14 cellular contexts compared by ENCODE assay signal in genomic region chr7:48300301-48300700, GRCh38.
"Had no signal": no experiment of that assay in that cellular context is flagged by ENCODE, and none has a peak within 500 bp of the region (broad histone marks: within the 10 kb centered on the region; RNA-seq: fewer than 3 reads in every experiment).

No MANE protein-coding gene starts in this region.

- H3K9me3 Mint-ChIP-seq: activated CD4-positive, alpha-beta memory T cell treated with anti-CD3 and anti-CD28 coated beads, Interleukin-2, amount 10 ng/mL, durations not matched to agents 7 days and 5 days; activated CD4-positive, alpha-beta T cell treated with anti-CD3 and anti-CD28 coated beads, Interleukin-2, amount 10 ng/mL, durations not matched to agents 24 days and 14 days; activated naive CD4-positive, alpha-beta T cell treated with anti-CD3 and anti-CD28 coated beads, Interleukin-2, amount 50 U/mL, for 24 hours; naive B cell; stimulated activated naive CD8-positive, alpha-beta T cell treated with anti-CD3 and anti-CD28 coated beads, Interleukin-15, Interleukin-2, amounts not matched to agents 100 ng/mL and 50 ng/mL, for 24 hours had no signal

- H3K27ac ChIP-seq: heart left ventricle, lower lobe of right lung, right lobe of liver, skin epidermis, tibial artery had no signal

- H3K27ac Mint-ChIP-seq: activated CD4-positive, alpha-beta memory T cell treated with anti-CD3 and anti-CD28 coated beads, Interleukin-2, amount 10 ng/mL, durations not matched to agents 7 days and 5 days; activated CD4-positive, alpha-beta T cell treated with anti-CD3 and anti-CD28 coated beads, Interleukin-2, amount 10 ng/mL, durations not matched to agents 24 days and 14 days; activated naive CD4-positive, alpha-beta T cell treated with anti-CD3 and anti-CD28 coated beads, Interleukin-2, amount 50 U/mL, for 24 hours; naive B cell; stimulated activated naive CD8-positive, alpha-beta T cell treated with anti-CD3 and anti-CD28 coated beads, Interleukin-15, Interleukin-2, amounts not matched to agents 100 ng/mL and 50 ng/mL, for 24 hours; T-helper 17 cell had no signal

- H3K9me3 ChIP-seq: heart left ventricle, lower lobe of right lung, right lobe of liver, tibial artery had no signal

- H3K4me1 Mint-ChIP-seq: activated naive CD4-positive, alpha-beta T cell treated with anti-CD3 and anti-CD28 coated beads, Interleukin-2, amount 50 U/mL, for 24 hours; naive B cell; T-helper 17 cell had no signal

- DNase-seq: activated effector memory CD4-positive, alpha-beta T cell treated with anti-CD3 and anti-CD28 coated beads, Interleukin-2, amount 50 U/mL, for 16 hours; aorta; lower lobe of right lung; naive B cell; T-helper 17 cell had no signal

- ATAC-seq: T-helper 17 cell had no signal

- H3K4me1 ChIP-seq: heart left ventricle, lower lobe of right lung, right lobe of liver, tibial artery had no signal

- H3K36me3 ChIP-seq: heart left ventricle, lower lobe of right lung, right lobe of liver, tibial artery had no signal

- H3K27me3 ChIP-seq: heart left ventricle, right lobe of liver, tibial artery had no signal

- H3K27me3 Mint-ChIP-seq: brain; stimulated activated naive CD8-positive, alpha-beta T cell treated with anti-CD3 and anti-CD28 coated beads, Interleukin-15, Interleukin-2, amounts not matched to agents 100 ng/mL and 50 ng/mL, for 24 hours had no signal

- H3K4me3 ChIP-seq: heart left ventricle, lower lobe of right lung, right lobe of liver, skin epidermis, tibial artery had no signal

- H3K36me3 Mint-ChIP-seq: activated naive CD4-positive, alpha-beta T cell treated with anti-CD3 and anti-CD28 coated beads, Interleukin-2, amount 50 U/mL, for 24 hours; brain; naive B cell had no signal

- H3K4me3 Mint-ChIP-seq: activated CD4-positive, alpha-beta memory T cell treated with anti-CD3 and anti-CD28 coated beads, Interleukin-2, amount 10 ng/mL, durations not matched to agents 7 days and 5 days; activated CD4-positive, alpha-beta T cell treated with anti-CD3 and anti-CD28 coated beads, Interleukin-2, amount 10 ng/mL, durations not matched to agents 24 days and 14 days; activated naive CD4-positive, alpha-beta T cell treated with anti-CD3 and anti-CD28 coated beads, Interleukin-2, amount 50 U/mL, for 24 hours; brain; naive B cell; stimulated activated naive CD8-positive, alpha-beta T cell treated with anti-CD3 and anti-CD28 coated beads, Interleukin-15, Interleukin-2, amounts not matched to agents 100 ng/mL and 50 ng/mL, for 24 hours; T-helper 17 cell had no signal
